In genomic region chr20:43991982-43992381, GRCh38 we compare ENCODE assay signal across 2 cellular contexts.
TF ChIP-seq lines count a peak whose summit lies in the region.

No MANE protein-coding gene starts in this region.

TF ChIP-seq in IMR-90, 13 proteins besides CTCF, POLR2A, EP300 and RAD21:
- no peak for TF ChIP-seq MXI1 (IDR thresholded peaks at IDR 0.05; ENCODE audit: borderline replicate concordance, low read depth, low read length)
- TF ChIP-seq NFE2L2 (IDR thresholded peaks at IDR 0.05; ENCODE audit: low read depth, low read length) = no peak
- TF ChIP-seq ELK1 (IDR thresholded peaks at IDR 0.05; ENCODE audit: borderline replicate concordance, low read depth, low read length) = no peak
- no peak for TF ChIP-seq CHD1 (IDR thresholded peaks at IDR 0.05; ENCODE audit: low read depth, low read length)
- TF ChIP-seq USF2 (IDR thresholded peaks at IDR 0.05; ENCODE audit: low read depth, low read length) = no peak
- TF ChIP-seq BHLHE40 (IDR thresholded peaks at IDR 0.05; ENCODE audit: low read depth, low read length) = no peak
- no peak for TF ChIP-seq RFX5 (IDR thresholded peaks at IDR 0.05; ENCODE audit: low read depth, low read length)
- no peak for TF ChIP-seq RCOR1 (IDR thresholded peaks at IDR 0.05; ENCODE audit: insufficient replicate concordance, low read length)
- no peak for TF ChIP-seq CEBPB (IDR thresholded peaks at IDR 0.05; ENCODE audit: low read depth, low read length)
- TF ChIP-seq MAZ (IDR thresholded peaks at IDR 0.05; ENCODE audit: borderline replicate concordance, low read depth, low read length) = no peak
- TF ChIP-seq FOS (IDR thresholded peaks at IDR 0.05; ENCODE audit: low read depth, low read length) = no peak
- no peak for TF ChIP-seq MAFK (IDR thresholded peaks at IDR 0.05; ENCODE audit: low read depth, low read length)
- no peak for TF ChIP-seq SMC3 (IDR thresholded peaks at IDR 0.05; ENCODE audit: low read depth, low read length)
TF ChIP-seq in IMR-90: peak in this region for 0.

TF ChIP-seq in GM12878, 131 proteins besides CTCF, POLR2A, EP300 and RAD21:
- TF ChIP-seq NR2C2 (IDR thresholded peaks at IDR 0.05; ENCODE audit: borderline replicate concordance, control insufficient read depth, insufficient read length, low read depth) = peak; percentile 35
- TF ChIP-seq USF2 (IDR thresholded peaks at IDR 0.05; ENCODE audit: borderline replicate concordance, low read depth, low read length) = no peak
- TF ChIP-seq ZNF274 (IDR thresholded peaks at IDR 0.05; ENCODE audit: insufficient read depth, insufficient read length) = no peak
- TF ChIP-seq IRF3 (IDR thresholded peaks at IDR 0.05) = no peak
